ENCODE assay signal across 8 cellular contexts in the genomic region with DNA sequence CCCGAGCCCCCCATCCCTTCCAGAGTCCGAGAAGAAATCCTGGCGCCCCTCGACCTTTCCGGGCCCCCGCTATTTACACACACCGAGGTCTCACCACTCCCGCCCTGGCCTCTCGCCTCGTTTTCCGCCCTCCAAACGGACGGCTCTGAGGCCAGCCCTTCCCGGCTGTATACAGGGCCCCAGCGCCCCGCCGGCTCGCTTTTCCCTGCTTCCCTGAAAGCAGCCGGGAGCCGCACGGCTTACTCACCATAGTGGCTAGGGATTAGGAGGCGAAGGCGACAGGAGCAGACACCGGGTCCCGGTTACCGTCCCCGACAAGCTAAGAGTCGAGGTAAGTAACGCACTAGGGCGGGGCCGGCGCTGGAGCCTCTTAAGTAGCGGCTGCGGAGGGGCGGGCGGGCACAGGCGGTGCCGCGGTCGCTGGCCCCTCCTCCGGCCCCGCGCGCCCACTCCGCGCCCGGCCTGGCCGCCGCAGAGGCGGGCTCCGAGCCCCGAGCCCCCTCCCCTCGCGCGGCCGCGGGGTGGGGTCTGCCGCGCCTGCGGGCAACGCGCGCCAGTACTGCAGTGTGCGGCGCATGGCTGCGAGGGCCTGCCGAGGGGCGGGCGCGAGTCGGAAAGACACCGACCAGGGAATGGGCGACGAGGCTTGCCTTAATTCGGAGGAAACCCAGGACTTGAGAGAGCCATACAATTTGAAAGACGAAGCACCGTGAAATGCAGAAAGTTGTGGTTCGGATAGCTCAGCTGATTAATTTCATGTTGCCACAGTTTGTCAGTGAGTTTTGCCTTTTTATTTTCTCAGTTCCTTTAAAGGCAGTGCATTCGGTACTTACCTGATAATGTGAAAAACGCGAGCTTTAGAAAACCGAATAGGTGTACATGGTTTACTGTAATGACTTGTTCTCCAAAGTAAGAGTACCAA. TPM values are rescaled to one million over a fixed set of nuclear protein-coding genes. Genes with fewer than 3 reads are reported as not detected.
A peak's percentile ranks its signal among the peaks of the same experiment; 100 is the strongest.
DNase-seq lines count a peak whose midpoint lies in the region; ATAC-seq and TF ChIP-seq lines count a peak whose summit lies in the region.

A gene (minus strand): TSS at position 345 of the 922 bp plus-strand sequence. CDS start 95 bp downstream, at position 250.

- intact Hi-C loops in PC-3 (cut with micrococcal nuclease) = loop anchor here (2.0 kb wide), 2 partner anchors 57 to 103 kb away; a partner anchor contains a TSS

- peak within 1 kb of the TSS; percentile 97 to 99 (median 98) for H3K27ac Mint-ChIP-seq in IgD-negative memory B cell

- H3K4me2 ChIP-seq in PC-3 (ENCODE audit: low read length) = peak within 1 kb of the TSS; percentile 97

- peaks cover 17% of the 10 kb centered on the region for H3F3A ChIP-seq in PC-3 (ENCODE audit: low read length, unreplicated experiment)

- TF ChIP-seq CTCF in PC-3 (conservative IDR thresholded peaks at IDR 0.05; ENCODE audit: low read depth, low read length) (no peak), epithelial cell of esophagus (IDR thresholded peaks at IDR 0.05; ENCODE audit: insufficient read depth, low read depth, low read length, missing control alignments) (no peak)

- H3K4me1 ChIP-seq in PC-3 (ENCODE audit: insufficient read depth, low read length) (peaks cover 31% of the 10 kb centered on the region), mononuclear cell (ENCODE audit: insufficient read depth, low read length) (peaks cover 33% of the 10 kb centered on the region)

- peaks cover 50% of the 10 kb centered on the region for H3K79me2 ChIP-seq in PC-3 (ENCODE audit: low read length)

- DNase-seq in DMS 273 (lab: John Stamatoyannopoulos, UW; ENCODE audit: unreplicated experiment) = peak; percentile 95
- DNase-seq in PC-3 = peak; percentile 91
- DNase-seq in activated T-cell treated with anti-CD3 and anti-CD28 coated beads for 4 hours = peak; percentile 85
- DNase-seq in epithelial cell of esophagus (ENCODE audit: low read depth) = peak; percentile 89
- peak; percentile 79 to 86 for DNase-seq in stimulated activated CD8-positive, alpha-beta memory T cell treated with anti-CD3 and anti-CD28 coated beads, Interleukin-4, amount 100 ng/mL, for 1 hour (ENCODE audit: low read depth in 2 of 2, low spot score in 1 of 2)

- no peaks in the 10 kb centered on the region for H3K9me2 ChIP-seq in PC-3 (replicated peaks; ENCODE audit: low read length)

- ATAC-seq in GM21528 (IDR thresholded peaks at IDR 0.05; ENCODE audit: low FRiP score, unreplicated experiment) (peak; percentile 69), PC-3 (peak; percentile 82)

- H3K27me3 ChIP-seq in PC-3 (ENCODE audit: low read length) (no peaks in the 10 kb centered on the region), mononuclear cell (ENCODE audit: insufficient read depth, low read length) (no peaks in the 10 kb centered on the region)

- peaks cover 29% of the 10 kb centered on the region for H3K36me3 ChIP-seq in PC-3 (ENCODE audit: low read depth, low read length)

- peak within 1 kb of the TSS; percentile 100 for H3K9ac ChIP-seq in PC-3 (ENCODE audit: low read length)

- peak within 1 kb of the TSS; percentile 95 for H2AFZ ChIP-seq in PC-3 (ENCODE audit: low read length)

- no peaks in the 10 kb centered on the region for H3K27me3 Mint-ChIP-seq in IgD-negative memory B cell

- peak within 1 kb of the TSS; percentile 96 to 99 (median 98) for H3K4me3 Mint-ChIP-seq in IgD-negative memory B cell

- peaks cover 8% of the 10 kb centered on the region for H3K36me3 Mint-ChIP-seq in IgD-negative memory B cell

- CTCF ChIA-PET in PC-3 (lab: Charles Lee) = interaction anchor here (0.5 to 1.1 kb wide), 5 partner anchors 20 to 143 kb away, joined by 3 to 7 read pairs (median 3); a partner anchor contains a TSS

- H3K27ac ChIP-seq in PC-3 (ENCODE audit: low read length) = peak within 1 kb of the TSS; percentile 87

- POLR2A ChIA-PET in PC-3 (lab: Charles Lee; ENCODE audit: unreplicated experiment) = interaction anchor here (0.7 to 1.1 kb wide), 4 partner anchors 11 to 114 kb away, joined by 3 to 6 read pairs (median 4); no protein-coding TSS in a partner anchor

- BruUV-seq in PC-3 (replicated peaks; lab: Mats Ljungman, UMichigan) = TSS peak; percentile 78

- H3K4me3 ChIP-seq in PC-3 (ENCODE audit: low read length) (peak within 1 kb of the TSS; percentile 84), epithelial cell of esophagus (ENCODE audit: low read length) (peak within 1 kb of the TSS; percentile 97), mononuclear cell (ENCODE audit: low read length) (peak within 1 kb of the TSS; percentile 96)

- peaks cover 32 to 39% (median 38%) of the 10 kb centered on the region in 3 donors for H3K4me1 Mint-ChIP-seq in IgD-negative memory B cell

- no peaks in the 10 kb centered on the region for H3K9me3 ChIP-seq in PC-3 (ENCODE audit: low read length)
- H3K9me3 ChIP-seq in mononuclear cell (ENCODE audit: low read depth, low read length) = no peaks in the 10 kb centered on the region

- H4K20me1 ChIP-seq in PC-3 (ENCODE audit: low read length) = peaks cover 15% of the 10 kb centered on the region

- H3K9me3 Mint-ChIP-seq in IgD-negative memory B cell = no peaks in the 10 kb centered on the region

RNA-seq across cellular contexts. Expression of the gene that starts here (rescaled TPM):
- 396 TPM for polyA plus RNA-seq in IgD-negative memory B cell
- total RNA-seq in PC-3 (2014; rRNA removed) = 4,374 and 4,720 TPM in 2 replicates
- total RNA-seq in mononuclear cell = 216 TPM

Comparison
In these comparisons a context has a peak if more than half of its experiments do, and no peak if none do; other contexts are left out.
1. Peak in every context shown above with its lines: DNase-seq, ATAC-seq, H3K4me3 ChIP-seq and H3K27ac ChIP-seq.
2. RNA of the gene that starts here (total RNA-seq): 4,374 to 4,720 TPM in PC-3; 216 TPM in mononuclear cell (single experiment); every median in the first group is over 10 times any median in the second.